ENCODE assay signal across 2 cellular contexts in genomic region chr17:77245162-77245926, GRCh38.
TF ChIP-seq lines count a peak whose summit lies in the region.

No MANE protein-coding gene starts in this region.

TF ChIP-seq in IMR-90, 13 proteins besides CTCF, POLR2A, EP300 and RAD21 (continued from another document):
- TF ChIP-seq ELK1 (IDR thresholded peaks at IDR 0.05; ENCODE audit: borderline replicate concordance, low read depth, low read length) (no peak), FOS (IDR thresholded peaks at IDR 0.05; ENCODE audit: low read depth, low read length) (no peak), BHLHE40 (IDR thresholded peaks at IDR 0.05; ENCODE audit: low read depth, low read length) (no peak), MXI1 (IDR thresholded peaks at IDR 0.05; ENCODE audit: borderline replicate concordance, low read depth, low read length) (no peak)

TF ChIP-seq in SK-N-SH treated with all-trans-retinoic acid at 6 μM for 48 hours, 23 proteins besides CTCF, POLR2A, EP300 and RAD21 (continued from another document):
- TF ChIP-seq PATZ1 (CRISPR knock-in tag; IDR thresholded peaks at IDR 0.05; ENCODE audit: borderline replicate concordance): no peak
- TF ChIP-seq ZNF70 (CRISPR knock-in tag; IDR thresholded peaks at IDR 0.05): no peak
- TF ChIP-seq ZNF565 (CRISPR knock-in tag; conservative IDR thresholded peaks at IDR 0.05; ENCODE audit: low read depth): no peak
